In the genomic region with DNA sequence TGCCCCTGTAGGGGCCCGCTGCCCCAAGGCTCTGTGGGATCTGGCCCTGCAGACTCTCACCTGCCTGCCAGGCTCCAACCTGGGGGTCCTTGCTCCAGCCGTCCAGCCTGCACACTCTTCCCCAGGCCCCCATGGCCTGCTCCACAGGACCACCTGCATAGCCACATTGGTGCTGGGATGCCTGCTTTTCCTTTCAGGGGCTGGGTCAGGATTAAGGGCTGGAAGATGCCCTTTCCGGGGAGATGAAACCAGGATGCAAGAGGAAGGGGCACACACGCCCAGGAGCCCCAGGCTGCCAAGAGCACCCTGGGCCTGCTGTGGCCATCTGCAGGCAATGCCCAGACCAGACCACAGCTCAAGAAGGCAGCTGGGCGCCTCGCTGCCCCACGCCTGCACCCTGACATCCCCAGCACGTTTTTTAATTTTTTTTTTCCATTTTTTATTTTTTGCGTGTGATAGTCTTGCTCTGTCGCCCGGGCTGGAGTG, we compare ENCODE assay signal across 10 cellular contexts.
"Had no signal": no experiment of that assay in that cellular context is flagged by ENCODE, and none has a peak within 500 bp of the region (broad histone marks: within the 10 kb centered on the region; RNA-seq: fewer than 3 reads in every experiment).

No MANE protein-coding gene starts in this region.

- H3K9me3 Mint-ChIP-seq: dendritic cell treated with granulocyte-macrophage colony-stimulating factor and Interleukin-4, amounts not matched to agents 40 ng/mL and 50 ng/mL, for 4 days; nephron; stimulated activated memory B cell treated with anti-CD40 and anti-IgM and Interleukin-4, amounts not matched to agents 10 μg/mL and 1 μg/mL and 100 μg/mL, for 72 hours had no signal

- H3K36me3 ChIP-seq: esophagus squamous epithelium, prostate gland, thoracic aorta, upper lobe of left lung had no signal

- H3K4me3 Mint-ChIP-seq: activated CD4-positive, alpha-beta T cell treated with anti-CD3 and anti-CD28 coated beads for 36 hours; activated naive CD8-positive, alpha-beta T cell; dendritic cell treated with granulocyte-macrophage colony-stimulating factor and Interleukin-4, amounts not matched to agents 40 ng/mL and 50 ng/mL, for 4 days; nephron; stimulated activated memory B cell treated with anti-CD40 and anti-IgM and Interleukin-4, amounts not matched to agents 10 μg/mL and 1 μg/mL and 100 μg/mL, for 72 hours had no signal

- H2AFZ ChIP-seq: hepatocyte had no signal

- H3K27ac ChIP-seq: esophagus squamous epithelium, hepatocyte, prostate gland, thoracic aorta, upper lobe of left lung had no signal

- H3K27me3 ChIP-seq: esophagus squamous epithelium, hepatocyte, upper lobe of left lung had no signal

- H3K27ac Mint-ChIP-seq: activated CD4-positive, alpha-beta T cell treated with anti-CD3 and anti-CD28 coated beads for 36 hours; activated naive CD8-positive, alpha-beta T cell; dendritic cell treated with granulocyte-macrophage colony-stimulating factor and Interleukin-4, amounts not matched to agents 40 ng/mL and 50 ng/mL, for 4 days; nephron; stimulated activated memory B cell treated with anti-CD40 and anti-IgM and Interleukin-4, amounts not matched to agents 10 μg/mL and 1 μg/mL and 100 μg/mL, for 72 hours had no signal

- H3K79me2 ChIP-seq: hepatocyte had no signal

- H3K4me1 Mint-ChIP-seq: activated CD4-positive, alpha-beta T cell treated with anti-CD3 and anti-CD28 coated beads for 36 hours had no signal

- DNase-seq: esophagus squamous epithelium had no signal

- H3K36me3 Mint-ChIP-seq: activated naive CD8-positive, alpha-beta T cell had no signal

- H3K4me2 ChIP-seq: hepatocyte had no signal

- H3K4me3 ChIP-seq: esophagus squamous epithelium, hepatocyte, prostate gland, thoracic aorta, upper lobe of left lung had no signal

- H3K9me3 ChIP-seq: esophagus squamous epithelium, prostate gland, thoracic aorta, upper lobe of left lung had no signal

- H3K27me3 Mint-ChIP-seq: activated CD4-positive, alpha-beta T cell treated with anti-CD3 and anti-CD28 coated beads for 36 hours; activated naive CD8-positive, alpha-beta T cell; dendritic cell treated with granulocyte-macrophage colony-stimulating factor and Interleukin-4, amounts not matched to agents 40 ng/mL and 50 ng/mL, for 4 days; stimulated activated memory B cell treated with anti-CD40 and anti-IgM and Interleukin-4, amounts not matched to agents 10 μg/mL and 1 μg/mL and 100 μg/mL, for 72 hours had no signal
